In the genomic region with DNA sequence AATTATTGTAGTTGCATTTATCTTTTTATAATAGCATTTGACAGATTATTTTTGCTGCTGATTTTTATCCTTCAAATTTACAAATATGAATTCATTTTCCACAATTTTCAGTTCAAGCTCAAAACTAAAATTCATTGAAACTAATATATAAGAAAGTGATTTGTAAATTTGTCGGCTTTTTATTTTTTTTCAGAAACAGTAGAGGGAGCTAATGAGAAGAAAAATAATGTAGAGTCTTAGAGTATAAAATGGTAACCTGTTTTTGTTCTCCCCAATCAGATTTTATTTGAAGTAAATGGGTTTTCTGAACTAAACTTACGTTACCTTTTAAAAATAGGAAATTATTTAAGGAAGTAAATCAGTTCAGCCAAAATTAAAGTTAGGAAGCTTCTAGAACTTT, we compare ENCODE assay signal across 11 cellular contexts. TPM values are rescaled to one million over a fixed set of nuclear protein-coding genes. Genes with fewer than 3 reads are reported as not detected.
DNase-seq lines count a peak whose midpoint lies in the region; ATAC-seq and TF ChIP-seq lines count a peak whose summit lies in the region.
"Had no signal": no experiment of that assay in that cellular context is flagged by ENCODE, and none has a peak within 500 bp of the region (broad histone marks: within the 10 kb centered on the region; RNA-seq: fewer than 3 reads in every experiment).

No MANE protein-coding gene starts in this region.

- DNase-seq in NCI-H2171 treated with DMSO at 0.1 percent for 48 hours (lab: John Stamatoyannopoulos, UW) (peak; percentile 7), NCI-H2171 (lab: John Stamatoyannopoulos, UW) (no peak), LHCN-M2 (ENCODE audit: low read depth) (peak; percentile 5), choroid plexus epithelial cell (ENCODE audit: low read depth) (peak; percentile 38), osteocyte (ENCODE audit: extremely low spot score, unreplicated experiment) (no peak), midbrain (lab: John Stamatoyannopoulos, UW) (no peak)
- DNase-seq: T-helper 2 cell had no signal

- no peaks in the 10 kb centered on the region for H3K27me3 Mint-ChIP-seq in osteocyte (ENCODE audit: unreplicated experiment)

- peak; percentile 37 for TF ChIP-seq CTCF in choroid plexus epithelial cell (conservative IDR thresholded peaks at IDR 0.05; ENCODE audit: low read depth, low read length)
- TF ChIP-seq CTCF in osteocyte (IDR thresholded peaks at IDR 0.05), result peak; percentile 49

- H3K36me3 Mint-ChIP-seq in osteocyte (ENCODE audit: unreplicated experiment), result peaks cover 66% of the 10 kb centered on the region

- no peak overlapping the region for H3K4me3 ChIP-seq in choroid plexus epithelial cell (ENCODE audit: low read depth, low read length)
- H3K4me3 ChIP-seq: BLaER1 had no signal

- no peaks in the 10 kb centered on the region for H3K4me1 Mint-ChIP-seq in osteocyte (ENCODE audit: unreplicated experiment)

- ATAC-seq in GM21737 (IDR thresholded peaks at IDR 0.05; ENCODE audit: unreplicated experiment) (no peak), HG03520 (IDR thresholded peaks at IDR 0.05; ENCODE audit: unreplicated experiment) (no peak)

- no peak overlapping the region for H3K4me3 Mint-ChIP-seq in osteocyte (ENCODE audit: unreplicated experiment)

- H3K9me3 Mint-ChIP-seq in osteocyte (ENCODE audit: unreplicated experiment), result peaks cover 13% of the 10 kb centered on the region

- H3K27ac Mint-ChIP-seq in osteocyte (ENCODE audit: unreplicated experiment), result no peak overlapping the region
- H3K27ac Mint-ChIP-seq: activated T-helper 2 cell treated with anti-CD3 and anti-CD28 coated beads, Interferon-gamma antibody, Interleukin-2, Interleukin-4, amounts not matched to agents 10 μg/mL and 5 μg/mL and 100 μg/mL, durations not matched to agents 14 hours and 24 hours and 36 hours had no signal

RNA-seq across cellular contexts. Expression of gene PRRC1, which starts 19.2 kb away (rescaled TPM):
- 44.9 and 50.3 TPM in 2 replicates for total RNA-seq in LHCN-M2 (2014; rRNA removed)
- polyA plus RNA-seq in LHCN-M2 (2012), result 38.0 TPM
- 97.1 and 103 TPM in 2 replicates for total RNA-seq in osteocyte

Comparison
In these comparisons a context has a peak if more than half of its experiments do, and no peak if none do; other contexts are left out.
1. DNase-seq: peak in NCI-H2171 treated with DMSO at 0.1 percent for 48 hours (single experiment), LHCN-M2 (single experiment) and choroid plexus epithelial cell (single experiment); none in NCI-H2171 (single experiment), osteocyte (single experiment) and midbrain (single experiment).